ENCODE assay signal across 1 cellular context in the genomic region with DNA sequence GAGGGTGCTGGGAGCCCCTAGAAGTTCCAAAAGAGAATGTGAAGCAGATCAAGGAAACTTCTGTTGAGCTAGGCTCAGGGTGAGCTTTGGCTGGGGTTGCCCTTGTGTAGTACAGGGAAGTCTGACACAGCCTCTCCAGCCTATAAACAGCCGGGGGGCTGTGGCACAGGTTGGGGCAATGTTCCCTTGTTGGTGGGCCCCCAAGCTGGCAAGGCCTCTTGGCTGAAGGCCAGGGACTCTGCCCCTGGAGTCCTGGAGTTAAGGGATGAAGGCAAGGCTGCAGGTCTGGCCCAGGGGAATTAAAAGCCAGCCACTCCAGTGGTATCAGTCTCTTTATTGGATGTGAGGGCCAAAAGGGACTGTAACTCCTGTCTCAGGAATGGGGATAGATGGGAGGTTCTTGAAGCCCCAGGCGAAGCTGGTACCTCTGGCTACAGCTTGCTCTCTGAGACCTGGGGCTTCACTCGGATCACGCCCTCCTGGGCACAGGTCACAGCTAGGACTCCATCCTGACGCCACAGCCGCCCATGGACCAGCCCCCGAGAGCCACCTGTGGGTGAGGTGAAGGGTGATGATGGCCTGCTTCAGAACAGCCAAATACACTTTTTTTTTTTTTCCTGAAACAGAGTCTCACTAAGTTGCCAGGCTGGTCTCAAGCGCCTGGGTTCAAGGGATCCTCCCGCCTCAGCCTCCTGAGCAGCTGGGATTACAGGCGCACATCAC.
TF ChIP-seq lines count a peak whose summit lies in the region.

No MANE protein-coding gene starts in this region.

TF ChIP-seq in GM23338, 12 proteins besides CTCF, POLR2A, EP300 and RAD21:
- TF ChIP-seq NANOG (IDR thresholded peaks at IDR 0.05; ENCODE audit: borderline replicate concordance) (no peak), ZNF114 (CRISPR knock-in tag; IDR thresholded peaks at IDR 0.05) (no peak), CREB1 (CRISPR knock-in tag; IDR thresholded peaks at IDR 0.05; ENCODE audit: low read depth) (no peak), ZNF331 (CRISPR knock-in tag; IDR thresholded peaks at IDR 0.05; ENCODE audit: low read depth) (no peak), POLR2AphosphoS5 (IDR thresholded peaks at IDR 0.05; ENCODE audit: low read depth) (no peak), EZH2phosphoT487 (IDR thresholded peaks at IDR 0.05; ENCODE audit: unreplicated experiment) (no peak), STAT1 (IDR thresholded peaks at IDR 0.05; ENCODE audit: unreplicated experiment) (no peak)
- TF ChIP-seq, protein P1, sequence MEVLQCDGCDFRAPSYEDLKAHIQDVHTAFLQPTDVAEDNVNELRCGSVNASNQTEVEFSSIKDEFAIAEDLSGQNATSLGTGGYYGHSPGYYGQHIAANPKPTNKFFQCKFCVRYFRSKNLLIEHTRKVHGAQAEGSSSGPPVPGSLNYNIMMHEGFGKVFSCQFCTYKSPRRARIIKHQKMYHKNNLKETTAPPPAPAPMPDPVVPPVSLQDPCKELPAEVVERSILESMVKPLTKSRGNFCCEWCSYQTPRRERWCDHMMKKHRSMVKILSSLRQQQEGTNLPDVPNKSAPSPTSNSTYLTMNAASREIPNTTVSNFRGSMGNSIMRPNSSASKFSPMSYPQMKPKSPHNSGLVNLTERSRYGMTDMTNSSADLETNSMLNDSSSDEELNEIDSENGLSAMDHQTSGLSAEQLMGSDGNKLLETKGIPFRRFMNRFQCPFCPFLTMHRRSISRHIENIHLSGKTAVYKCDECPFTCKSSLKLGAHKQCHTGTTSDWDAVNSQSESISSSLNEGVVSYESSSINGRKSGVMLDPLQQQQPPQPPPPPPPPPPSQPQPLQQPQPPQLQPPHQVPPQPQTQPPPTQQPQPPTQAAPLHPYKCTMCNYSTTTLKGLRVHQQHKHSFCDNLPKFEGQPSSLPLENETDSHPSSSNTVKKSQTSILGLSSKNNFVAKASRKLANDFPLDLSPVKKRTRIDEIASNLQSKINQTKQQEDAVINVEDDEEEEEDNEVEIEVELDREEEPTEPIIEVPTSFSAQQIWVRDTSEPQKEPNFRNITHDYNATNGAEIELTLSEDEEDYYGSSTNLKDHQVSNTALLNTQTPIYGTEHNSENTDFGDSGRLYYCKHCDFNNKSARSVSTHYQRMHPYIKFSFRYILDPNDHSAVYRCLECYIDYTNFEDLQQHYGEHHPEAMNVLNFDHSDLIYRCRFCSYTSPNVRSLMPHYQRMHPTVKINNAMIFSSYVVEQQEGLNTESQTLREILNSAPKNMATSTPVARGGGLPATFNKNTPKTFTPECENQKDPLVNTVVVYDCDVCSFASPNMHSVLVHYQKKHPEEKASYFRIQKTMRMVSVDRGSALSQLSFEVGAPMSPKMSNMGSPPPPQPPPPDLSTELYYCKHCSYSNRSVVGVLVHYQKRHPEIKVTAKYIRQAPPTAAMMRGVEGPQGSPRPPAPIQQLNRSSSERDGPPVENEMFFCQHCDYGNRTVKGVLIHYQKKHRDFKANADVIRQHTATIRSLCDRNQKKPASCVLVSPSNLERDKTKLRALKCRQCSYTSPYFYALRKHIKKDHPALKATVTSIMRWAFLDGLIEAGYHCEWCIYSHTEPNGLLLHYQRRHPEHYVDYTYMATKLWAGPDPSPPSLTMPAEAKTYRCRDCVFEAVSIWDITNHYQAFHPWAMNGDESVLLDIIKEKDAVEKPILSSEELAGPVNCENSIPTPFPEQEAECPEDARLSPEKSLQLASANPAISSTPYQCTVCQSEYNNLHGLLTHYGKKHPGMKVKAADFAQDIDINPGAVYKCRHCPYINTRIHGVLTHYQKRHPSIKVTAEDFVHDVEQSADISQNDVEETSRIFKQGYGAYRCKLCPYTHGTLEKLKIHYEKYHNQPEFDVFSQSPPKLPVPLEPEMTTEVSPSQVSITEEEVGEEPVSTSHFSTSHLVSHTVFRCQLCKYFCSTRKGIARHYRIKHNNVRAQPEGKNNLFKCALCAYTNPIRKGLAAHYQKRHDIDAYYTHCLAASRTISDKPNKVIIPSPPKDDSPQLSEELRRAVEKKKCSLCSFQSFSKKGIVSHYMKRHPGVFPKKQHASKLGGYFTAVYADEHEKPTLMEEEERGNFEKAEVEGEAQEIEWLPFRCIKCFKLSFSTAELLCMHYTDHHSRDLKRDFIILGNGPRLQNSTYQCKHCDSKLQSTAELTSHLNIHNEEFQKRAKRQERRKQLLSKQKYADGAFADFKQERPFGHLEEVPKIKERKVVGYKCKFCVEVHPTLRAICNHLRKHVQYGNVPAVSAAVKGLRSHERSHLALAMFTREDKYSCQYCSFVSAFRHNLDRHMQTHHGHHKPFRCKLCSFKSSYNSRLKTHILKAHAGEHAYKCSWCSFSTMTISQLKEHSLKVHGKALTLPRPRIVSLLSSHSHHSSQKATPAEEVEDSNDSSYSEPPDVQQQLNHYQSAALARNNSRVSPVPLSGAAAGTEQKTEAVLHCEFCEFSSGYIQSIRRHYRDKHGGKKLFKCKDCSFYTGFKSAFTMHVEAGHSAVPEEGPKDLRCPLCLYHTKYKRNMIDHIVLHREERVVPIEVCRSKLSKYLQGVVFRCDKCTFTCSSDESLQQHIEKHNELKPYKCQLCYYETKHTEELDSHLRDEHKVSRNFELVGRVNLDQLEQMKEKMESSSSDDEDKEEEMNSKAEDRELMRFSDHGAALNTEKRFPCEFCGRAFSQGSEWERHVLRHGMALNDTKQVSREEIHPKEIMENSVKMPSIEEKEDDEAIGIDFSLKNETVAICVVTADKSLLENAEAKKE (CRISPR knock-in tag; IDR thresholded peaks at IDR 0.05): no peak
TF ChIP-seq in GM23338: peak in this region for 0.
